ENCODE assay signal across 1 cellular context in genomic region chr3:152834354-152835310, GRCh38.
TF ChIP-seq lines count a peak whose summit lies in the region.

A gene with protein sequence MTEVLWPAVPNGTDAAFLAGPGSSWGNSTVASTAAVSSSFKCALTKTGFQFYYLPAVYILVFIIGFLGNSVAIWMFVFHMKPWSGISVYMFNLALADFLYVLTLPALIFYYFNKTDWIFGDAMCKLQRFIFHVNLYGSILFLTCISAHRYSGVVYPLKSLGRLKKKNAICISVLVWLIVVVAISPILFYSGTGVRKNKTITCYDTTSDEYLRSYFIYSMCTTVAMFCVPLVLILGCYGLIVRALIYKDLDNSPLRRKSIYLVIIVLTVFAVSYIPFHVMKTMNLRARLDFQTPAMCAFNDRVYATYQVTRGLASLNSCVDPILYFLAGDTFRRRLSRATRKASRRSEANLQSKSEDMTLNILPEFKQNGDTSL (plus strand): TSS chr3:152835131. CDS start chr3:152835783, 652 bp downstream.

TF ChIP-seq in K562, 482 proteins besides CTCF, POLR2A, EP300 and RAD21 (continued from another document and continues in another):
- no peak for TF ChIP-seq ATF6 (CRISPR knock-in tag; IDR thresholded peaks at IDR 0.05)
- no peak for TF ChIP-seq MXI1 (IDR thresholded peaks at IDR 0.05; ENCODE audit: low read depth, low read length)
- peak; percentile 28; the same call in 1 of the 2 replicates for TF ChIP-seq DPF2 (IDR thresholded peaks at IDR 0.05)
- no peak for TF ChIP-seq SMARCC2 (IDR thresholded peaks at IDR 0.05; ENCODE audit: low read depth)
- TF ChIP-seq ZNF583 (CRISPR knock-in tag; IDR thresholded peaks at IDR 0.05), result no peak; the same call in 1 of the 2 replicates
- TF ChIP-seq MAFF (IDR thresholded peaks at IDR 0.05; ENCODE audit: low read length), result peak; percentile 20; the same call in 1 of the 2 replicates
- no peak for TF ChIP-seq ERF (CRISPR knock-in tag; IDR thresholded peaks at IDR 0.05)
- no peak for TF ChIP-seq RERE (CRISPR knock-in tag; IDR thresholded peaks at IDR 0.05; ENCODE audit: borderline replicate concordance)
- TF ChIP-seq ZNF140 (CRISPR knock-in tag; IDR thresholded peaks at IDR 0.05), result no peak
- 0 out of 2 replicates have a peak, but pooled peaks have one; percentile 24 for TF ChIP-seq NR2C2 (CRISPR knock-in tag; IDR thresholded peaks at IDR 0.05)
- TF ChIP-seq NR2C2 (tag; IDR thresholded peaks at IDR 0.05), result 0 out of 2 replicates have a peak, but pooled peaks have one; percentile 37
- no peak for TF ChIP-seq ELK3 (CRISPR knock-in tag; IDR thresholded peaks at IDR 0.05)
- TF ChIP-seq DDX20 (tag; IDR thresholded peaks at IDR 0.05; ENCODE audit: low read depth), result no peak
- TF ChIP-seq, protein P1, sequence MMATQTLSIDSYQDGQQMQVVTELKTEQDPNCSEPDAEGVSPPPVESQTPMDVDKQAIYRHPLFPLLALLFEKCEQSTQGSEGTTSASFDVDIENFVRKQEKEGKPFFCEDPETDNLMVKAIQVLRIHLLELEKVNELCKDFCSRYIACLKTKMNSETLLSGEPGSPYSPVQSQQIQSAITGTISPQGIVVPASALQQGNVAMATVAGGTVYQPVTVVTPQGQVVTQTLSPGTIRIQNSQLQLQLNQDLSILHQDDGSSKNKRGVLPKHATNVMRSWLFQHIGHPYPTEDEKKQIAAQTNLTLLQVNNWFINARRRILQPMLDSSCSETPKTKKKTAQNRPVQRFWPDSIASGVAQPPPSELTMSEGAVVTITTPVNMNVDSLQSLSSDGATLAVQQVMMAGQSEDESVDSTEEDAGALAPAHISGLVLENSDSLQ (IDR thresholded peaks at IDR 0.05), result peak; percentile 59
- TF ChIP-seq GMEB1 (CRISPR knock-in tag; IDR thresholded peaks at IDR 0.05), result no peak; the same call in 1 of the 2 replicates
- no peak for TF ChIP-seq ZFP1 (CRISPR knock-in tag; IDR thresholded peaks at IDR 0.05)
- no peak for TF ChIP-seq KDM1A (IDR thresholded peaks at IDR 0.05)
- TF ChIP-seq, protein P2, sequence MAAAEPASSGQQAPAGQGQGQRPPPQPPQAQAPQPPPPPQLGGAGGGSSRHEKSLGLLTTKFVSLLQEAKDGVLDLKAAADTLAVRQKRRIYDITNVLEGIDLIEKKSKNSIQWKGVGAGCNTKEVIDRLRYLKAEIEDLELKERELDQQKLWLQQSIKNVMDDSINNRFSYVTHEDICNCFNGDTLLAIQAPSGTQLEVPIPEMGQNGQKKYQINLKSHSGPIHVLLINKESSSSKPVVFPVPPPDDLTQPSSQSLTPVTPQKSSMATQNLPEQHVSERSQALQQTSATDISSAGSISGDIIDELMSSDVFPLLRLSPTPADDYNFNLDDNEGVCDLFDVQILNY (CRISPR knock-in tag; IDR thresholded peaks at IDR 0.05), result no peak; the same call in 1 of the 2 replicates
- TF ChIP-seq XRCC4 (IDR thresholded peaks at IDR 0.05; ENCODE audit: extremely low read depth, insufficient read depth, insufficient read length), result no peak
- TF ChIP-seq ZFP91 (CRISPR knock-in tag; IDR thresholded peaks at IDR 0.05), result no peak
- no peak for TF ChIP-seq NELFE (IDR thresholded peaks at IDR 0.05; ENCODE audit: insufficient read depth, insufficient read length)
- no peak for TF ChIP-seq ETV6 (IDR thresholded peaks at IDR 0.05; ENCODE audit: borderline replicate concordance in 1 of 2, low read depth in 2 of 2, low read length in 1 of 2)
- no peak; the same call in 1 of the 2 replicates for TF ChIP-seq ETV6 (CRISPR knock-in tag; IDR thresholded peaks at IDR 0.05; ENCODE audit: borderline replicate concordance)
- no peak for TF ChIP-seq HNRNPH1 (optimal IDR thresholded peaks at IDR 0.05; ENCODE audit: low read depth, low read length)
- no peak for TF ChIP-seq TSC22D4 (tag; IDR thresholded peaks at IDR 0.05)
- TF ChIP-seq, protein P3, sequence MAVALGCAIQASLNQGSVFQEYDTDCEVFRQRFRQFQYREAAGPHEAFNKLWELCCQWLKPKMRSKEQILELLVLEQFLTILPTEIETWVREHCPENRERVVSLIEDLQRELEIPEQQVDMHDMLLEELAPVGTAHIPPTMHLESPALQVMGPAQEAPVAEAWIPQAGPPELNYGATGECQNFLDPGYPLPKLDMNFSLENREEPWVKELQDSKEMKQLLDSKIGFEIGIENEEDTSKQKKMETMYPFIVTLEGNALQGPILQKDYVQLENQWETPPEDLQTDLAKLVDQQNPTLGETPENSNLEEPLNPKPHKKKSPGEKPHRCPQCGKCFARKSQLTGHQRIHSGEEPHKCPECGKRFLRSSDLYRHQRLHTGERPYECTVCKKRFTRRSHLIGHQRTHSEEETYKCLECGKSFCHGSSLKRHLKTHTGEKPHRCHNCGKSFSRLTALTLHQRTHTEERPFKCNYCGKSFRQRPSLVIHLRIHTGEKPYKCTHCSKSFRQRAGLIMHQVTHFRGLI (CRISPR knock-in tag; IDR thresholded peaks at IDR 0.05), result no peak
- TF ChIP-seq SRSF9 (IDR thresholded peaks at IDR 0.05; ENCODE audit: borderline replicate concordance, low read depth, low read length), result no peak
- TF ChIP-seq EGR1 (conservative IDR thresholded peaks at IDR 0.05), result peak; percentile 29
- TF ChIP-seq ZKSCAN1 (IDR thresholded peaks at IDR 0.05; ENCODE audit: low read depth, low read length), result peak; percentile 15; the same call in 1 of the 2 replicates
- peak; percentile 59 for TF ChIP-seq CHD1 (IDR thresholded peaks at IDR 0.05; ENCODE audit: low read length)
- no peak for TF ChIP-seq ZC3H11A (IDR thresholded peaks at IDR 0.05; ENCODE audit: low read depth, low read length)
- TF ChIP-seq BCL6 (CRISPR knock-in tag; IDR thresholded peaks at IDR 0.05), result no peak
- TF ChIP-seq TCF3 (CRISPR knock-in tag; IDR thresholded peaks at IDR 0.05), result 0 out of 2 replicates have a peak, but pooled peaks have one; percentile 10
- TF ChIP-seq MAZ (CRISPR knock-in tag; conservative IDR thresholded peaks at IDR 0.05 in 1 of 2, IDR thresholded peaks at IDR 0.05 in 1 of 2), result peak; percentile 76 to 79; a peak in 3 of 4 replicates
- TF ChIP-seq, protein P4, sequence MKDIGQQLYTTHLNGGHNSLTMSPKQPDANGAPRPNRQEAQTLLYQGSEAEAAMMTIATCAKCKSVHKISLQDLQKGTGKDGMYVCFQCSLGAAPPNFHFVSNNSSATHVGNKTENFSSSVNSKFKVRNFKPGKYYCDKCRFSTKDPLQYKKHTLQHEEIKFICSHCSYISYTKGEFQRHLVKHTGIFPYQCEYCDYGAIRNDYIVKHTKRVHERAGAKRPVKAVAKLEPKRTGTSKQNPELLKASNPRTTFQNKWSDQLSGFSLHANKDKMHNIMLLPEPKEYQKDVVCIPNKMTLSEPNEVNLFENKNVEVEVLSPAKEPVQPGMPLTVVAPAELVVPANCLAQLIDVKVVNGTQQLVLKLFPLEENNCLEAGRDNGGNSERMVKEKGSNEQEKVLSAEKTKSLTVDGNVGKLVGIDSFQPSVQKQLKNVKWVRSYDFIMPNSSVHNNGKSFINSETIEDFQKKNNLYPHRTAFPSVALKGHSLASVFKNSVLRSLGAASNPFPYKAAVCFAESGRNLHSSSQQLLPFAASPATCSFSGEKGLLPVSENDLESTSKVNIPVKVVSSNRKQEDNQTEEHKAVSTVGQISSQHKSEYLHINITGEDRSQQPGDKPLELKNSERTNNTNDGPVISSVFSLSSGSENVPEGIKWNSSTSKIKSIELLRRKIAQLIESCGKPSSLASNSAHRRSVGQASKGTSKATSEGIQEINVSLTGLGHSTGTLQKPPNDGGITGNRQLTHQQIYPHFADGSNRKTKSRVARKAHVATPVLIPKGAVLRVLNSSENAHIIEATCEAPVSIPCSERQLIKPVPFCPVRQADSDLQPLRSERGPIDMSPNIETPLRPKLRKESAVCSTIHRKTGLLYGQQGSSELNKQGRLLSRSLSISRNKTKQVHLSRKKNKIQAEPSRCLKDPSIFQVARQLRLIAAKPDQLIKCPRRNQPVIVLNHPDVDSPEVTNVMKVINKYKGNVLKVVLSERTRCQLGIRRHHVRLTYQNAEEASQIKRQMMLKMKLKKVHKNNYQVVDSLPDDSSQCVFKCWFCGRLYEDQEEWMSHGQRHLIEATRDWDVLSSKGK (CRISPR knock-in tag; IDR thresholded peaks at IDR 0.05), result no peak
- no peak for TF ChIP-seq ZNF134 (CRISPR knock-in tag; conservative IDR thresholded peaks at IDR 0.05)
- no peak for TF ChIP-seq KAT8 (IDR thresholded peaks at IDR 0.05; ENCODE audit: low read depth)
- no peak for TF ChIP-seq STAT5B (CRISPR knock-in tag; IDR thresholded peaks at IDR 0.05)
- 0 out of 2 replicates have a peak, but pooled peaks have one; percentile 48 for TF ChIP-seq ZBTB17 (CRISPR knock-in tag; IDR thresholded peaks at IDR 0.05)
- peak; percentile 57 for TF ChIP-seq TAF9B (IDR thresholded peaks at IDR 0.05; ENCODE audit: partially characterized antibody)
